In the genomic region with DNA sequence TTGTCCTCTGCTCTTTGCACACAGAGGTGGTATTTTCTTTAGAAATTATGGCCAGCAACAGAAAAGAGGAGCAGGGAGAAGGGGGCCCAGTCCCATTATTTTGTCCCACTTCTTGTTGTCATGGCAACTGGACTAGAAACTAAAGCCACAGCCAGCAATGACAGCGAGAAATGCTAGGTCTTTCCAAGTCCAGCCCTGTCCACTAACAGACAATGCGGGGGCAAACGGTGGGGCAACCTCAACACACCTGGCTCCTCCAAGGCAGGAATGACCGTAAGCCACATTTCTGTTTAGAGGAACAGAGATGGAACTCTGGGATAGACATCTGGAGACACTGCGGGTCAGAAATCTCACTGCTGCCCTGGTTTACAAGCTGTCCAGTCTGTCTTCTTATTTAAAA, we compare ENCODE assay signal across 10 cellular contexts.
"Had no signal": no experiment of that assay in that cellular context is flagged by ENCODE, and none has a peak within 500 bp of the region (broad histone marks: within the 10 kb centered on the region; RNA-seq: fewer than 3 reads in every experiment).

No MANE protein-coding gene starts in this region.

- H3K36me3 ChIP-seq: breast epithelium, sigmoid colon had no signal

- ATAC-seq: heart left ventricle had no signal

- H3K27me3 ChIP-seq: breast epithelium, esophagus squamous epithelium, heart left ventricle, sigmoid colon, upper lobe of left lung had no signal

- H3K9me3 ChIP-seq: breast epithelium, esophagus squamous epithelium, heart left ventricle, sigmoid colon, upper lobe of left lung had no signal

- DNase-seq: activated CD4-positive, alpha-beta memory T cell treated with anti-CD3 and anti-CD28 coated beads for 36 hours; activated CD4-positive, CD25-positive, alpha-beta regulatory T cell treated with anti-CD3 and anti-CD28 coated beads, Interleukin-2, amount 50 U/mL, for 72 hours; aorta; esophagus squamous epithelium; foreskin fibroblast; heart left ventricle; sigmoid colon; stimulated activated naive CD4-positive, alpha-beta T cell treated with Interleukin-2 at 50 U/mL for 16 hours; upper lobe of left lung had no signal

- H3K4me1 ChIP-seq: breast epithelium, sigmoid colon had no signal

- H3K4me3 ChIP-seq: breast epithelium, esophagus squamous epithelium, heart left ventricle, sigmoid colon, upper lobe of left lung had no signal

- H3K27ac ChIP-seq: breast epithelium, esophagus squamous epithelium, heart left ventricle, upper lobe of left lung had no signal
